Comparison of ENCODE assay signal across 10 cellular contexts in the genomic region with DNA sequence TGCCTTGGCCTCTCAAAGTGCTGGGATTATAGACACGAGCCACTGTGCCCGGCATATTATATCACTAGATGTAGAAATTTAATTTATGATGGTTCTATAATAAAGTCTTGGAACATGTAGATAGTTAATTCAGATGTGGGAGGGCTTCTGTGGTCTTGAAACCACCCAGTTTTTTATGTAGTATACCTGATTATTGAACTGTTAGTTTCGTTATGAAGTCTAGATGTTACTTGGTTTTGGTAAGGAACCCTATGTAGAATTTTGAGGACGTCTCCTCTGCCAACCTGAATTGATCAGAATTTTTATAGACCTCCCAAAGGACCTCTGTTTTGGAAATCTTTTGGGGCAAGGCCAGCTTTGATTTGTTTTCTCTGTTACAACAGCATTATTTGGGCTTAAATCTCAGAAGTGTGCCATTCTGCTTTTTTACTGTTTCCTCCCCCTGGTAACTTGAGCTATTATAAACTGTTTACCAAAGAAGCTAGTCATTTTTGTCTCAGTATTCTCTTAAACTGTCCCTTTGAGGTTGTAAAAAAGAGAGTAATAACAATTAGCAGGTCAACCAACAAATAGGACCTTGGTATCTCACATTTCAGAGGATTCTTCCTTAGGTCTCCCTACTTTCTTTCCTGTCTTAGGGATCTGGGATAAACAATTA. TPM values are rescaled to one million over a fixed set of nuclear protein-coding genes. Genes with fewer than 3 reads are reported as not detected.
DNase-seq lines count a peak whose midpoint lies in the region; ATAC-seq and TF ChIP-seq lines count a peak whose summit lies in the region.
"Had no signal": no experiment of that assay in that cellular context is flagged by ENCODE, and none has a peak within 500 bp of the region (broad histone marks: within the 10 kb centered on the region; RNA-seq: fewer than 3 reads in every experiment).

No MANE protein-coding gene starts in this region.

- no peaks in the 10 kb centered on the region for H3K9me3 ChIP-seq in CD4-positive, alpha-beta T cell (ENCODE audit: control insufficient read depth, low read length)
- H3K9me3 ChIP-seq in endodermal cell (ENCODE audit: control insufficient read depth, low read length): no peaks in the 10 kb centered on the region

- CTCF ChIA-PET in CD4-positive, alpha-beta T cell (lab: Charles Lee): interaction anchor here (1.2 to 3.3 kb wide), 2 partner anchors 12 to 13 kb away, joined by 4 to 11 read pairs; no protein-coding TSS in a partner anchor

- 95 to 100% methylated on average over 4 of the region's 4 CpGs for WGBS in endodermal cell (ENCODE audit: insufficient coverage in 1 of 2, insufficient read length in 1 of 2), 2 experiments

- H3K4me3 ChIP-seq in endodermal cell (ENCODE audit: low read length) (no peak overlapping the region), foreskin fibroblast (ENCODE audit: low read depth in 1 of 2, low read length in 2 of 2) (no peak overlapping the region)

- H3K4me1 Mint-ChIP-seq in CD4-positive, alpha-beta T cell (ENCODE audit: low read depth): peaks cover 86% of the 10 kb centered on the region
- H3K4me1 Mint-ChIP-seq in endodermal cell: peaks cover 49% of the 10 kb centered on the region

- no peaks in the 10 kb centered on the region for H3K27me3 ChIP-seq in CD4-positive, alpha-beta T cell (ENCODE audit: control insufficient read depth, insufficient read depth, low read length)
- H3K27me3 ChIP-seq in endodermal cell (ENCODE audit: control insufficient read depth, insufficient read depth, low read length, poor library complexity, severe bottlenecking): no peaks in the 10 kb centered on the region

- H3K9me3 Mint-ChIP-seq in CD4-positive, alpha-beta T cell: no peaks in the 10 kb centered on the region
- H3K9me3 Mint-ChIP-seq in endodermal cell: no peaks in the 10 kb centered on the region

- peaks cover 28% of the 10 kb centered on the region for H3K4me1 ChIP-seq in endodermal cell (ENCODE audit: control insufficient read depth, insufficient read depth, low read length)

- H3K27ac ChIP-seq in CD4-positive, alpha-beta T cell (ENCODE audit: low read depth, low read length): no peak overlapping the region
- no peak overlapping the region for H3K27ac ChIP-seq in endodermal cell (ENCODE audit: low read depth, low read length)

- no peak for DNase-seq in CD4-positive, alpha-beta T cell
- DNase-seq in endodermal cell: no peak
- DNase-seq in HPDE6-E6E7 (ENCODE audit: extremely low spot score): no peak
- no peak for DNase-seq in occipital lobe (lab: John Stamatoyannopoulos, UW)
- DNase-seq in RPMI8226: no peak
- no peak for DNase-seq in foreskin fibroblast
- DNase-seq: DMS153, NCI-H226 had no signal

- POLR2A ChIA-PET in CD4-positive, alpha-beta T cell (lab: Charles Lee): interaction anchor here (0.9 to 2.5 kb wide), 5 partner anchors 10 to 219 kb away, joined by 3 to 11 read pairs (median 5); a partner anchor contains a TSS

- ATAC-seq in CD4-positive, alpha-beta T cell (ENCODE audit: poor library complexity): no peak
- ATAC-seq in GM19035 (IDR thresholded peaks at IDR 0.05; ENCODE audit: unreplicated experiment) (peak; percentile 53), HG03354 (IDR thresholded peaks at IDR 0.05; ENCODE audit: poor library complexity, severe bottlenecking, unreplicated experiment) (peak; percentile 79)

- H3K9ac ChIP-seq in endodermal cell (ENCODE audit: extremely low read depth, low read length, poor library complexity, severe bottlenecking): no peak overlapping the region

- no peak for TF ChIP-seq CTCF in CD4-positive, alpha-beta T cell (IDR thresholded peaks at IDR 0.05)
- TF ChIP-seq CTCF in endodermal cell (conservative IDR thresholded peaks at IDR 0.05) (no peak), foreskin fibroblast (IDR thresholded peaks at IDR 0.05; ENCODE audit: low read depth, low read length) (no peak)

- H3K4me3 Mint-ChIP-seq in CD4-positive, alpha-beta T cell: peak overlapping the region; percentile 6
- H3K4me3 Mint-ChIP-seq in endodermal cell: no peak overlapping the region

- intact Hi-C loops in CD4-positive, alpha-beta T cell (cut with DNase I, micrococcal nuclease): no loop called here

- no peaks in the 10 kb centered on the region for H3K36me3 Mint-ChIP-seq in CD4-positive, alpha-beta T cell (ENCODE audit: low read depth)
- peaks cover 2% of the 10 kb centered on the region for H3K36me3 Mint-ChIP-seq in endodermal cell (ENCODE audit: low read depth)

- H3K27ac Mint-ChIP-seq in CD4-positive, alpha-beta T cell: peak overlapping the region; percentile 31
- H3K27ac Mint-ChIP-seq in endodermal cell: peak overlapping the region; percentile 72

- H3K27me3 Mint-ChIP-seq in CD4-positive, alpha-beta T cell: no peaks in the 10 kb centered on the region
- H3K27me3 Mint-ChIP-seq in endodermal cell (ENCODE audit: insufficient read depth): no peaks in the 10 kb centered on the region

- H3K36me3 ChIP-seq in endodermal cell (ENCODE audit: control insufficient read depth, insufficient read depth, low read length): peaks cover 3% of the 10 kb centered on the region

RNA-seq across cellular contexts. Expression of a gene that starts 20.8 kb away (rescaled TPM):
- 100 to 1,000 TPM; 282 to 304 TPM for total RNA-seq in CD4-positive, alpha-beta T cell
- total RNA-seq in endodermal cell (100 to 1,000 TPM; 115 to 131 TPM), occipital lobe (142 TPM)
- 35.6 TPM for polyA plus RNA-seq in endodermal cell (2013, experiment 1 of 2)
- 46.4 TPM for polyA plus RNA-seq in endodermal cell (2013, experiment 2 of 2)
